Comparison of ENCODE assay signal across 8 cellular contexts in genomic region chr7:30740417-30741181, GRCh38. TPM values are rescaled to one million over a fixed set of nuclear protein-coding genes. Genes with fewer than 3 reads are reported as not detected.
DNase-seq lines count a peak whose midpoint lies in the region; ATAC-seq, FAIRE-seq and TF ChIP-seq lines count a peak whose summit lies in the region.

No MANE protein-coding gene starts in this region.

- peak; percentile 92 for DNase-seq in D721Med (ENCODE audit: insufficient read length, low spot score)
- peak; percentile 79 for DNase-seq in H4 (ENCODE audit: low spot score)
- peak; percentile 15 to 22 for DNase-seq in NCI-H187 (lab: John Stamatoyannopoulos, UW)
- peak; percentile 71 for DNase-seq in T1000 (lab: John Stamatoyannopoulos, UW)
- DNase-seq in astrocyte of the cerebellum (ENCODE audit: low read depth): peak; percentile 38
- peak in 48 of 51 donors; percentile 5 to 78 (median 52) for DNase-seq in hypothalamus (lab: John Stamatoyannopoulos, UW)
- peak; percentile 49 to 76 for DNase-seq in stimulated activated CD4-positive, alpha-beta T cell treated with anti-CD3 and anti-CD28 coated beads, Interleukin-12 subunit alpha, Interleukin-12 subunit beta, amount 100 ng/mL, for 24 hours (ENCODE audit: low read depth in 2 of 2)

- no peak overlapping the region for H3K4me3 ChIP-seq in astrocyte of the cerebellum (ENCODE audit: low read depth, low read length)

- TF ChIP-seq CTCF in D721Med (IDR thresholded peaks at IDR 0.05; ENCODE audit: insufficient read depth, missing control alignments) (peak; percentile 99), astrocyte of the cerebellum (IDR thresholded peaks at IDR 0.05; ENCODE audit: low read depth, low read length, missing control alignments) (peak; percentile 100)

- no peak for FAIRE-seq in D721Med (lab: Jason Lieb, UNC)

- in situ Hi-C loops in astrocyte of the cerebellum (cut with HindIII; ENCODE audit: low sequenced_read_pairs): no loop called here

- no peak for ATAC-seq in GM18870 (IDR thresholded peaks at IDR 0.05; ENCODE audit: unreplicated experiment)

RNA-seq across cellular contexts. Expression of gene INMT, which starts 11.3 kb away (rescaled TPM):
- total RNA-seq in H4 (2014; rRNA removed; shearing (Covaris generic)): 0.66 and 0.68 TPM in 2 replicates

RNA-seq across cellular contexts. Expression of gene MINDY4, which starts 30.6 kb away (rescaled TPM):
- total RNA-seq in H4 (2014; rRNA removed; shearing (Covaris generic)): 6.9 and 7.5 TPM in 2 replicates

RNA-seq across cellular contexts. Expression of gene CRHR2, which starts 58.3 kb away (rescaled TPM):
- total RNA-seq in H4 (2014; rRNA removed; shearing (Covaris generic)): not detected in 2 replicates

Comparison
In these comparisons a context has a peak if more than half of its experiments do, and no peak if none do; other contexts are left out.
1. DNase-seq: peak in every context shown above with its lines; median percentile 92 in D721Med; 79 in H4; 71 in T1000; 62 in stimulated activated CD4-positive, alpha-beta T cell treated with anti-CD3 and anti-CD28 coated beads, Interleukin-12 subunit alpha, Interleukin-12 subunit beta, amount 100 ng/mL, for 24 hours; 52 in hypothalamus; 38 in astrocyte of the cerebellum; 18 in NCI-H187.